Comparison of ENCODE assay signal across 1 cellular context in the genomic region with DNA sequence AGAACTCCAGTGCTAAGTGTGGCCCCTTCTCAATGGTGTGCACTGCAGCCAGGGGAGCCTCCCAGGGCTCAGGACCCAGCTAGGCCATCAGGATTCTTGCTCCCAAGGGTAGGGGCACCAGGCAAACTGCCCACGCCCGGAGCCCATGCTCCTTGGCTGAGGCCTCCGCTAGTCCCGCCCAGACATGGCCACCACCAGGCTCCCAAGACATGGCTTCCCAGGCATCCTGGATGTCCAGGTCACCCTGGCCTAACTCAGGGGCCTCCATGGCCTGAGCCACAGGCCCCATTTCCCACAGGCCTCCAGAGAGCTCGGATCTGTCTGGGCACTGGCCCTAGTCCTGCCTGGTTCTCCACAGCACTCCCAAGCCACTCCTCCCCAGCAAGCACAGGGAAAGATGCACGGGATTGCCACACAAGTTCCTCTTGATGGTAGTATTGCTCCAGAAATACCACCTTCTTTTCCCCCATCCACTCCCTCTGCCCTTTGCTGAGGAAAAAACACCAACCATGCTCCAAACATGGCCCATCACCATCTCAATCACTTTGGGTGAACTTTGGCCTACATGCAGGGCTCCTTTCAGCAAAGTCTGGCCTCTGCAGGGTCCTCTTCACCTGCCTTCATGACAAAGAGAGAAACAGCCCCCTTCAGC.
TF ChIP-seq lines count a peak whose summit lies in the region.

No MANE protein-coding gene starts in this region.

TF ChIP-seq in HepG2, 621 proteins besides CTCF, POLR2A, EP300 and RAD21 (continued from another document):
- 0 out of 2 replicates have a peak, but pooled peaks have one; percentile 9 for TF ChIP-seq STAG1 (CRISPR knock-in tag; IDR thresholded peaks at IDR 0.05)
TF ChIP-seq in HepG2: peak in this region for 1.
